16 cellular contexts compared by ENCODE assay signal in the genomic region with DNA sequence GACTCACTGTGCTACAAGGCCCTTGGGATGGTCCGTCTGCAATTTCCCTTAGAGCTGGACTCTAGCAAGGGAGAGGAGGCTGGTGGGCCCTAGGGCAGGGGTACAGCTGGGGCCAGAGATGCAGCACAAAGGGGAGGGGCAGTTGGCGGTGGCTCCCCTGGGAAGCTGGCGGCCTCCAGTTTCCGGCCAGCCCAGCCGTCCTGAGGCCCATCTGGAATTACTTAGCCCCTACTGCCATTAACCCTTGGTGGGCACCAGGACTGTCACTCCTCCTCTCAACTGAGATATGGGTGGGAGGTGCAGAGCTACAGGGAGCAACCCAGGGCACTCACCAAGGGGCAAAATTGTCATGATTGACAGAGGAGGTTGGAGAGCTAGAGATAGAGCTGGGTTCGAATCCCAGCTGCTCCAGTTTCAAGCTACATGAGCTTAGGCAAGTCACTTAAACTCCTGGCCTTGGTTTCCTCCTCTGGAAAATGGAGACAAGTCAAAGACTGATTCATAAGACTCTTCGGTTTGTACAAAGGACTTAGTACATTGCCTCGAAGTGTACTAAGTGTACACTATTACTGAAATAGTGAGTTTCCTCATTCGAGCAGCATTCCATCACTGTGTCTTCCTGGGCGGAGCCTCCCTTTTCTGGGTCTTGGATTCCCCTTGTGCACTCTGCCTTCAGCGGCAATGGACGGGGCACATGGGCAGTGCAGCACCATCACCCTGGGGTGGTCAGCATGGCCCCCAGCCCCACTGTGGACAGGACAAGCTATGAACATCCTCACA. TPM values are rescaled to one million over a fixed set of nuclear protein-coding genes. Genes with fewer than 3 reads are reported as not detected.
DNase-seq lines count a peak whose midpoint lies in the region; ATAC-seq and TF ChIP-seq lines count a peak whose summit lies in the region.
"Had no signal": no experiment of that assay in that cellular context is flagged by ENCODE, and none has a peak within 500 bp of the region (broad histone marks: within the 10 kb centered on the region; RNA-seq: fewer than 3 reads in every experiment).

No MANE protein-coding gene starts in this region.

- peaks cover 4 to 10% (median 7%) of the 10 kb centered on the region in 4 donors for H3K4me1 Mint-ChIP-seq in CD4-positive, alpha-beta memory T cell

- CTCF ChIA-PET in HEK293T (lab: Yijun Ruan, JAX), result interaction anchor here (0.5 to 0.8 kb wide), 2 partner anchors 24 to 58 kb away, joined by 4 to 6 read pairs; no protein-coding TSS in a partner anchor
- CTCF ChIA-PET in CD4-positive, alpha-beta memory T cell (lab: Charles Lee; ENCODE audit: partially characterized antibody), result interaction anchor here (1.6 to 3.2 kb wide), 3 partner anchors 16 to 280 kb away, joined by 3 to 16 read pairs (median 5); no protein-coding TSS in a partner anchor

- DNase-seq in HEK293T (ENCODE audit: extremely low spot score), result no peak
- peak; percentile 70 to 74 for DNase-seq in cardiac fibroblast (ENCODE audit: low read depth in 2 of 2)
- DNase-seq in left lung, result no peak
- DNase-seq in OCI-M1 (lab: John Stamatoyannopoulos, UW), result no peak
- no peak for DNase-seq in CD4-positive, alpha-beta memory T cell
- DNase-seq: COR-L47, HCEC 1CT, KG1, NCI-H2107, T-helper 9 cell had no signal

- no peaks in the 10 kb centered on the region for H3K36me3 ChIP-seq in left lung
- H3K36me3 ChIP-seq in stomach smooth muscle (ENCODE audit: control insufficient read depth in 2 of 2, insufficient read depth in 2 of 2, low read length in 2 of 2), result no peaks in the 10 kb centered on the region
- no peaks in the 10 kb centered on the region for H3K36me3 ChIP-seq in CD4-positive, alpha-beta memory T cell (ENCODE audit: insufficient read depth, low read length)

- no peak overlapping the region for H3K9ac ChIP-seq in stomach smooth muscle (ENCODE audit: low read length in 2 of 2)

- H3K27me3 ChIP-seq in left lung (peaks cover 0 to 30% of the 10 kb centered on the region in 2 donors), stomach smooth muscle (ENCODE audit: control insufficient read depth in 1 of 2, insufficient read depth in 2 of 2, low read length in 2 of 2) (no peaks in the 10 kb centered on the region)
- no peaks in the 10 kb centered on the region for H3K27me3 ChIP-seq in CD4-positive, alpha-beta memory T cell (ENCODE audit: insufficient read depth, low read length)

- peak overlapping the region in 1 of 8 donors; percentile 36 for H3K4me3 Mint-ChIP-seq in CD4-positive, alpha-beta memory T cell

- intact Hi-C loops in left lung (cut with DNase I), result no loop called here
- intact Hi-C loops in CD4-positive, alpha-beta memory T cell (cut with micrococcal nuclease), result no loop called here

- no peaks in the 10 kb centered on the region for H3K9me3 Mint-ChIP-seq in CD4-positive, alpha-beta memory T cell

- TF ChIP-seq CTCF in cardiac fibroblast (IDR thresholded peaks at IDR 0.05; ENCODE audit: low read depth, low read length) (no peak), left lung (IDR thresholded peaks at IDR 0.05) (no peak)

- H3K27ac Mint-ChIP-seq in CD4-positive, alpha-beta memory T cell, result no peak overlapping the region

- H3K4me1 ChIP-seq in left lung (peaks cover 2 to 10% of the 10 kb centered on the region in 2 donors), stomach smooth muscle (ENCODE audit: control insufficient read depth, insufficient read depth, low read length) (peaks cover 45% of the 10 kb centered on the region)
- peaks cover 7% of the 10 kb centered on the region for H3K4me1 ChIP-seq in CD4-positive, alpha-beta memory T cell (ENCODE audit: insufficient read depth, low read length)

- ATAC-seq in left lung, result no peak
- no peak for ATAC-seq in HG03354 (IDR thresholded peaks at IDR 0.05; ENCODE audit: poor library complexity, severe bottlenecking, unreplicated experiment)
- no peak for ATAC-seq in activated CD4-positive, CD25-positive, alpha-beta regulatory T cell treated with anti-CD3 and anti-CD28 coated beads, Interleukin-2, amount 50 U/mL, for 24 hours

- no peaks in the 10 kb centered on the region for H3K36me3 Mint-ChIP-seq in CD4-positive, alpha-beta memory T cell

- H3K4me3 ChIP-seq in cardiac fibroblast (replicated peaks in 1 of 2; ENCODE audit: low read depth in 2 of 2, low read length in 2 of 2) (no peak overlapping the region), left lung (no peak overlapping the region), stomach smooth muscle (ENCODE audit: low read length in 2 of 2) (no peak overlapping the region)
- no peak overlapping the region for H3K4me3 ChIP-seq in CD4-positive, alpha-beta memory T cell (ENCODE audit: low read length in 2 of 2)

- POLR2A ChIA-PET in HEK293T (lab: Yijun Ruan, JAX), result interaction anchor here (1.2 kb wide), 1 partner anchor 13 kb away, joined by 3 read pairs; no protein-coding TSS in a partner anchor
- POLR2A ChIA-PET in CD4-positive, alpha-beta memory T cell (lab: Charles Lee; ENCODE audit: partially characterized antibody), result no interaction called here

- H3K27ac ChIP-seq in left lung (peak overlapping the region; percentile 25 to 73), stomach smooth muscle (ENCODE audit: low read length) (peak overlapping the region; percentile 11)
- no peak overlapping the region for H3K27ac ChIP-seq in CD4-positive, alpha-beta memory T cell (ENCODE audit: low read depth, low read length)

- H3K27me3 Mint-ChIP-seq in CD4-positive, alpha-beta memory T cell, result peaks cover 17 to 34% of the 10 kb centered on the region in 2 donors

- H3K9me3 ChIP-seq in left lung (no peaks in the 10 kb centered on the region), stomach smooth muscle (ENCODE audit: control insufficient read depth in 2 of 2, low read length in 2 of 2) (no peaks in the 10 kb centered on the region)
- H3K9me3 ChIP-seq in CD4-positive, alpha-beta memory T cell (ENCODE audit: control insufficient read depth in 1 of 2, low read length in 2 of 2), result no peaks in the 10 kb centered on the region

TF ChIP-seq in HEK293T, 16 proteins besides CTCF, POLR2A, EP300 and RAD21:
- TF ChIP-seq FOXA1 (IDR thresholded peaks at IDR 0.05) (no peak), SUZ12 (IDR thresholded peaks at IDR 0.05) (no peak), BHLHE40 (IDR thresholded peaks at IDR 0.05; ENCODE audit: borderline replicate concordance) (no peak)
- TF ChIP-seq, protein P1, sequence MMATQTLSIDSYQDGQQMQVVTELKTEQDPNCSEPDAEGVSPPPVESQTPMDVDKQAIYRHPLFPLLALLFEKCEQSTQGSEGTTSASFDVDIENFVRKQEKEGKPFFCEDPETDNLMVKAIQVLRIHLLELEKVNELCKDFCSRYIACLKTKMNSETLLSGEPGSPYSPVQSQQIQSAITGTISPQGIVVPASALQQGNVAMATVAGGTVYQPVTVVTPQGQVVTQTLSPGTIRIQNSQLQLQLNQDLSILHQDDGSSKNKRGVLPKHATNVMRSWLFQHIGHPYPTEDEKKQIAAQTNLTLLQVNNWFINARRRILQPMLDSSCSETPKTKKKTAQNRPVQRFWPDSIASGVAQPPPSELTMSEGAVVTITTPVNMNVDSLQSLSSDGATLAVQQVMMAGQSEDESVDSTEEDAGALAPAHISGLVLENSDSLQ (IDR thresholded peaks at IDR 0.05), result peak; percentile 49

RNA-seq across cellular contexts. Expression of gene PDGFRB, which starts 2.7 kb away (rescaled TPM):
- total RNA-seq in left lung, result 100 to 1,000 TPM; 129 TPM
- total RNA-seq in CD4-positive, alpha-beta memory T cell, result not detected
- polyA plus RNA-seq in CD4-positive, alpha-beta memory T cell, result not detected

RNA-seq across cellular contexts. Expression of gene CDX1, which starts 8.2 kb away (rescaled TPM):
- total RNA-seq in left lung, result under 1 TPM in 1 of 2 donors, not detected in 1; 0.52 TPM
- total RNA-seq in CD4-positive, alpha-beta memory T cell, result not detected
- polyA plus RNA-seq in CD4-positive, alpha-beta memory T cell, result not detected
- total RNA-seq: activated CD8-positive, alpha-beta memory T cell treated with anti-CD3 and anti-CD28 coated beads for 36 hours; OCI-LY7 had no signal

RNA-seq across cellular contexts. Expression of gene SLC6A7, which starts 31.5 kb away (rescaled TPM):
- total RNA-seq in left lung, result not detected
- not detected for total RNA-seq in CD4-positive, alpha-beta memory T cell
- polyA plus RNA-seq in CD4-positive, alpha-beta memory T cell, result not detected
- total RNA-seq: activated CD8-positive, alpha-beta memory T cell treated with anti-CD3 and anti-CD28 coated beads for 36 hours; OCI-LY7 had no signal
- polyA plus RNA-seq: adipose tissue had no signal

Comparison
In these comparisons a context has a peak if more than half of its experiments do, and no peak if none do; other contexts are left out.
1. DNase-seq: peak in cardiac fibroblast (2 of 2); none in HEK293T (single experiment), left lung (0 of 2), OCI-M1 (single experiment) and CD4-positive, alpha-beta memory T cell (0 of 5).
2. RNA of gene PDGFRB, which starts 2.7 kb away (total RNA-seq): 129 TPM in left lung; not detected in CD4-positive, alpha-beta memory T cell; every median in the first group is over 100 times any median in the second.